8 cellular contexts compared by ENCODE assay signal in the genomic region with DNA sequence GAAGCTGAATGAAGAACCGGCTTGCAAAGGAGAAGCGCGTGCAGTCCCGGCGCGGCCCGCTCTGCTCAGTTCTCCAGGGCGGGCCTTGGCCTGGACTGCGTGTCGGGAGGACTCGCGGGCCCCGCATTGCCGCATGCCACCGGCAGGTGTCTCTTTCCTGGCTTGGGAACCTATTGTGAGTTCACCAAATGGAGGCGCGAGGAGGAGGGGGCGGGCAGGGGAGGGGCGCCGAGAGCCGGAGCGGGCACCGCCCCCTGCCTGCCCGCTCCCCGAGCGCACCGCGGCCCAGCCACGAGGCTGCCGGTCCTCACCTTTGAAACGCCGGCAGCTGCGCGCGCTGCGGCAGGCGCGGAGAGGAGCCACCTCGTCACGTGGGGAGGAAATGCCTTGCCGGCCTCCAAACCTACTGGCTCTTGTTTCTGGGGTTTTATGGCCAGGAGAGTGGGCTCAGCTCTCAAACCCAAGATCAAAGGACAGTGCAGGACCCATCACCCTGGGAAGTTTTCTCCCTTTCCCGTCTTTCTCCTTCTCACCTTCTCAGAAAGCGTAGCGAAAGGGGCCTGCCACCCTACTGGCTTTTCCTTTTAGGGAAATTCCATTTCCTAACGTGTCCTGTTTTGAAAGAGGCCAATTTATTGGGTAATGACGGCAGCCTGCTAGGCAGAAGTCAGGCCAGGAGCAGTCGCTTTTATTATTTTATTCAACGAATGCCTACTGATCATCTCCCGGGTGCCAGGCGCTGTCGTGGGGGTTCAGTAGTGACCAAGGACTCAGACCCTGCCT. TPM values are rescaled to one million over a fixed set of nuclear protein-coding genes. Genes with fewer than 3 reads are reported as not detected.
DNase-seq lines count a peak whose midpoint lies in the region; ATAC-seq lines count a peak whose summit lies in the region.

No MANE protein-coding gene starts in this region.

- ATAC-seq in GM21737 (IDR thresholded peaks at IDR 0.05; ENCODE audit: unreplicated experiment) = peak; percentile 88

- H3K27ac ChIP-seq in caudate nucleus (ENCODE audit: low read depth, low read length) = peak overlapping the region; percentile 89

- DNase-seq in EH (ENCODE audit: low read depth) = peak; percentile 79
- peak; percentile 85 for DNase-seq in LHCN-M2 (ENCODE audit: low read depth)
- peak; percentile 77 to 88 (median 82) for DNase-seq in activated CD4-positive, CD25-positive, alpha-beta regulatory T cell (lab: John Stamatoyannopoulos, UW)
- DNase-seq in caudate nucleus (lab: John Stamatoyannopoulos, UW) = peak; percentile 8 to 95 (median 83)
- DNase-seq in iris pigment epithelial cell (ENCODE audit: low read depth) = peak; percentile 87
- DNase-seq in stimulated activated CD4-positive, alpha-beta T cell treated with anti-CD3 and anti-CD28 coated beads, Interleukin-12 subunit alpha, Interleukin-12 subunit beta, amount 100 ng/mL, for 24 hours (ENCODE audit: low read depth in 2 of 2) = peak; percentile 81 to 96
- DNase-seq in NCI-H2107 treated with DMSO at 0.1 percent for 48 hours (lab: John Stamatoyannopoulos, UW; ENCODE audit: unreplicated experiment) = no peak

RNA-seq across cellular contexts. Expression of a gene that starts 13.8 kb away (rescaled TPM):
- total RNA-seq in LHCN-M2 (2014; rRNA removed) = not detected in 2 replicates
- 0.84 TPM for polyA plus RNA-seq in LHCN-M2 (2012)

RNA-seq across cellular contexts. Expression of a gene that starts 57.2 kb away (rescaled TPM):
- 626 and 751 TPM in 2 replicates for total RNA-seq in LHCN-M2 (2014; rRNA removed)
- polyA plus RNA-seq in LHCN-M2 (2012) = 284 TPM
